ENCODE assay signal across 9 cellular contexts in genomic region chr16:87963400-87963799, GRCh38. TPM values are rescaled to one million over a fixed set of nuclear protein-coding genes. Genes with fewer than 3 reads are reported as not detected.
DNase-seq lines count a peak whose midpoint lies in the region; ATAC-seq and TF ChIP-seq lines count a peak whose summit lies in the region.
"Had no signal": no experiment of that assay in that cellular context is flagged by ENCODE, and none has a peak within 500 bp of the region (broad histone marks: within the 10 kb centered on the region; RNA-seq: fewer than 3 reads in every experiment).

No MANE protein-coding gene starts in this region.

- H3K9me3 ChIP-seq in aorta (ENCODE audit: control insufficient read depth, low read length) = no peaks in the 10 kb centered on the region

- no peaks in the 10 kb centered on the region for H3K4me1 ChIP-seq in aorta (ENCODE audit: control insufficient read depth in 1 of 2, insufficient read depth in 2 of 2, low read length in 2 of 2)

- WGBS in aorta, 2 donors = 89 to 91% methylated on average over 9 of the region's 9 CpGs

- ATAC-seq in aorta (ENCODE audit: low FRiP score) (no peak), GM21515 (IDR thresholded peaks at IDR 0.05; ENCODE audit: unreplicated experiment) (no peak), GM18858 (IDR thresholded peaks at IDR 0.05; ENCODE audit: unreplicated experiment) (no peak)

- H3K4me3 ChIP-seq in fibroblast of villous mesenchyme (ENCODE audit: low read depth, low read length) = no peak overlapping the region
- no peak overlapping the region for H3K4me3 ChIP-seq in aorta (ENCODE audit: low read length in 2 of 2)

- H3K27me3 ChIP-seq in aorta (ENCODE audit: control insufficient read depth in 1 of 2, insufficient read depth in 2 of 2, low read length in 1 of 2) = no peaks in the 10 kb centered on the region

- no peaks in the 10 kb centered on the region for H3K36me3 ChIP-seq in aorta (ENCODE audit: control insufficient read depth in 1 of 2, insufficient read depth in 2 of 2, low read length in 1 of 2)

- peak; percentile 90 for DNase-seq in HT1080 (ENCODE audit: low read depth)
- peak; percentile 40 for DNase-seq in activated T-cell treated with anti-CD3 and anti-CD28 coated beads for 1 hour (ENCODE audit: low read depth)
- peak; percentile 79 for DNase-seq in fibroblast of villous mesenchyme (ENCODE audit: low read depth)
- DNase-seq in stimulated activated CD8-positive, alpha-beta memory T cell treated with anti-CD3 and anti-CD28 coated beads, Interleukin-12 subunit alpha, Interleukin-12 subunit beta, amount 100 ng/mL, for 1 hour (ENCODE audit: low read depth) = peak; percentile 45
- DNase-seq in aorta = no peak
- DNase-seq in NOMO-1 treated with DMSO at 0.1 percent for 48 hours (lab: John Stamatoyannopoulos, UW; ENCODE audit: unreplicated experiment) = no peak

- H3K27ac ChIP-seq in aorta (ENCODE audit: low read depth in 1 of 2, low read length in 2 of 2) = no peak overlapping the region

- no peak for TF ChIP-seq CTCF in fibroblast of villous mesenchyme (IDR thresholded peaks at IDR 0.05; ENCODE audit: insufficient read depth, low read depth, low read length)

- intact Hi-C loops in aorta (cut with DNase I) = no loop called here

RNA-seq across cellular contexts. Expression of gene BANP, which starts 12.2 kb away (rescaled TPM):
- 21.5 and 24.9 TPM in 2 replicates for total RNA-seq in HT1080 (2014; rRNA removed; shearing (Covaris generic))
- polyA plus RNA-seq in HT1080 (2015; cell fraction: cytosol; rRNA removed) = 13.5 and 16.0 TPM in 2 replicates
- 26.8 and 28.9 TPM in 2 replicates for polyA plus RNA-seq in HT1080 (2015; cell fraction: nucleus; rRNA removed)
- total RNA-seq in fibroblast of villous mesenchyme (18.7 and 25.9 TPM in 2 replicates), aorta (10 to 100 TPM; 25.5 to 35.6 TPM)
- 10 to 100 TPM in 1 of 2 donors, 1 to 10 TPM in 1; 7.4 to 14.0 TPM for polyA plus RNA-seq in aorta

RNA-seq across cellular contexts. Expression of gene CA5A, which starts 27.1 kb away (rescaled TPM):
- not detected in 2 replicates for total RNA-seq in HT1080 (2014; rRNA removed; shearing (Covaris generic))
- not detected in 2 replicates for polyA plus RNA-seq in HT1080 (2015; cell fraction: cytosol; rRNA removed)
- not detected in 2 replicates for polyA plus RNA-seq in HT1080 (2015; cell fraction: nucleus; rRNA removed)
- not detected in 2 replicates for total RNA-seq in fibroblast of villous mesenchyme
- total RNA-seq in aorta = not detected
- polyA plus RNA-seq in aorta = under 1 TPM in 1 of 2 donors, not detected in 1; 0.63 TPM
- total RNA-seq: myocyte had no signal

Comparison
In these comparisons a context has a peak if more than half of its experiments do, and no peak if none do; other contexts are left out.
1. DNase-seq: peak in HT1080 (single experiment), activated T-cell treated with anti-CD3 and anti-CD28 coated beads for 1 hour (single experiment), fibroblast of villous mesenchyme (single experiment) and stimulated activated CD8-positive, alpha-beta memory T cell treated with anti-CD3 and anti-CD28 coated beads, Interleukin-12 subunit alpha, Interleukin-12 subunit beta, amount 100 ng/mL, for 1 hour (single experiment); none in aorta (0 of 2) and NOMO-1 treated with DMSO at 0.1 percent for 48 hours (single experiment).